Comparison of ENCODE assay signal across 14 cellular contexts in genomic region chr5:33310471-33310870, GRCh38.
DNase-seq lines count a peak whose midpoint lies in the region; TF ChIP-seq lines count a peak whose summit lies in the region.
"Had no signal": no experiment of that assay in that cellular context is flagged by ENCODE, and none has a peak within 500 bp of the region (broad histone marks: within the 10 kb centered on the region; RNA-seq: fewer than 3 reads in every experiment).

No MANE protein-coding gene starts in this region.

- H3K27me3 ChIP-seq in BE2C: no peaks in the 10 kb centered on the region
- H3K27me3 ChIP-seq: stomach had no signal

- H3K4me3 ChIP-seq in BE2C (ENCODE audit: low read depth, low read length): no peak overlapping the region
- H3K4me3 ChIP-seq: lower lobe of right lung, stomach had no signal

- no peak for TF ChIP-seq CTCF in BE2C (IDR thresholded peaks at IDR 0.05; ENCODE audit: low read depth, low read length)

- peak; percentile 50 for DNase-seq in A172 (ENCODE audit: low spot score)
- DNase-seq in HPDE6-E6E7 (ENCODE audit: extremely low spot score): peak; percentile 35
- peak; percentile 25 for DNase-seq in astrocyte of the hippocampus (ENCODE audit: low read depth, low spot score)
- DNase-seq in glomerular visceral epithelial cell (ENCODE audit: extremely low spot score): peak; percentile 35
- no peak for DNase-seq in inferior parietal cortex (ENCODE audit: extremely low spot score)
- DNase-seq in iPS-NIHi7 (ENCODE audit: extremely low spot score): no peak
- no peak for DNase-seq in BE2C
- DNase-seq in SHP77 treated with DMSO at 0.1 percent for 48 hours (lab: John Stamatoyannopoulos, UW): no peak
- DNase-seq: 8988T; activated naive CD4-positive, alpha-beta T cell treated with Interleukin-2 at 50 U/mL for 16 hours; lower lobe of right lung; MV-4-11; nephron progenitor cell; stomach had no signal

- H3K36me3 ChIP-seq in BE2C: no peaks in the 10 kb centered on the region
- H3K36me3 ChIP-seq: lower lobe of right lung, stomach had no signal

- H3K9me3 ChIP-seq in BE2C: no peaks in the 10 kb centered on the region
- H3K9me3 ChIP-seq: lower lobe of right lung, stomach had no signal

- no peaks in the 10 kb centered on the region for H3K4me1 ChIP-seq in BE2C
- H3K4me1 ChIP-seq: stomach had no signal

Comparison
In these comparisons a context has a peak if more than half of its experiments do, and no peak if none do; other contexts are left out.
1. DNase-seq: peak in A172 (single experiment), HPDE6-E6E7 (single experiment), astrocyte of the hippocampus (single experiment) and glomerular visceral epithelial cell (single experiment); none in inferior parietal cortex (single experiment), iPS-NIHi7 (single experiment), BE2C (single experiment) and SHP77 treated with DMSO at 0.1 percent for 48 hours (single experiment).